Comparison of ENCODE assay signal across 8 cellular contexts in the genomic region with DNA sequence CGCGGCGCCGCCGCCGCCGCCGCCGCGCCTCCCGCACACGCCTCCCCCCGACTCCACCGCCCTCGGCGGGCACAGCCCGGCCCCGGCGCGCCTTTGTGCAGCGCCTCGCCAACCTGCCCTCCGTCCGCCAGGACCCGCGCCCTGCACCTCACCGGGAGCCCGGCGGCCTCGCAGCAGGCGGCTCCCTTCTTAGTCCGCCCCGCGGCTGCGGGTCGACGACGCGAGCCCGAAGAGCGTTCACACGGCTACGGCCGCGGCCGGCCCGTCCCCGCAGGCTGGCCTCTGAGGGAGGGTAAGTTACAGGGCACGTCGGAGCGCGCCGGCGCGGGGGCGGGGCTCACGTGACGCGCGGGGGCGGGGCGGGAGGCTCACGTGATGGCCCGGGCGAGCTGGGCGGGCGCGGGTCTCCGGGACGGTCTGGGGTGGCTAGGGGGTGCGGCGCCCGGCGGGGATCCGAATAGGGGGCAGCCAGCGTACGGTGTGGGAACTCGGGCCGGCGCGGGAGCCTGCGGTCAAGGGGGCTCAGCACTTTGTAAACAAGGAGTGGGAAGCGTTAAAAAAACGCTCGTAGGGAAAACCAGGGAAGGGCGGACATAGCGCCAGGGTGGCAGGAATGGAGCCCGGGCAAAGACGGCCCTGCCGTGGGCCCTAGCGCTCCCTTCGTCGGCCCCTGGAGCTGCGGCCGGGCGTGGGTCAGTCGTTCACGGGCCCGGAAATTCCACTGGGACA. TPM values are rescaled to one million over a fixed set of nuclear protein-coding genes. Genes with fewer than 3 reads are reported as not detected.
DNase-seq lines count a peak whose midpoint lies in the region; ATAC-seq and TF ChIP-seq lines count a peak whose summit lies in the region.

A gene with protein sequence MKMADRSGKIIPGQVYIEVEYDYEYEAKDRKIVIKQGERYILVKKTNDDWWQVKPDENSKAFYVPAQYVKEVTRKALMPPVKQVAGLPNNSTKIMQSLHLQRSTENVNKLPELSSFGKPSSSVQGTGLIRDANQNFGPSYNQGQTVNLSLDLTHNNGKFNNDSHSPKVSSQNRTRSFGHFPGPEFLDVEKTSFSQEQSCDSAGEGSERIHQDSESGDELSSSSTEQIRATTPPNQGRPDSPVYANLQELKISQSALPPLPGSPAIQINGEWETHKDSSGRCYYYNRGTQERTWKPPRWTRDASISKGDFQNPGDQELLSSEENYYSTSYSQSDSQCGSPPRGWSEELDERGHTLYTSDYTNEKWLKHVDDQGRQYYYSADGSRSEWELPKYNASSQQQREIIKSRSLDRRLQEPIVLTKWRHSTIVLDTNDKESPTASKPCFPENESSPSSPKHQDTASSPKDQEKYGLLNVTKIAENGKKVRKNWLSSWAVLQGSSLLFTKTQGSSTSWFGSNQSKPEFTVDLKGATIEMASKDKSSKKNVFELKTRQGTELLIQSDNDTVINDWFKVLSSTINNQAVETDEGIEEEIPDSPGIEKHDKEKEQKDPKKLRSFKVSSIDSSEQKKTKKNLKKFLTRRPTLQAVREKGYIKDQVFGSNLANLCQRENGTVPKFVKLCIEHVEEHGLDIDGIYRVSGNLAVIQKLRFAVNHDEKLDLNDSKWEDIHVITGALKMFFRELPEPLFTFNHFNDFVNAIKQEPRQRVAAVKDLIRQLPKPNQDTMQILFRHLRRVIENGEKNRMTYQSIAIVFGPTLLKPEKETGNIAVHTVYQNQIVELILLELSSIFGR (minus strand): TSS at position 301 of the 729 bp plus-strand sequence. CDS start 19,976 bp downstream, outside the sequence.

- peaks cover 36% of the 10 kb centered on the region for H3K4me1 ChIP-seq in mammary epithelial cell (ENCODE audit: insufficient read depth, low read length)

- peak within 1 kb of the TSS; percentile 89 for H3K9ac ChIP-seq in mammary epithelial cell (ENCODE audit: insufficient read depth, low read length)

- H3K79me2 ChIP-seq in mammary epithelial cell (ENCODE audit: insufficient read depth, low read length): peaks cover 54% of the 10 kb centered on the region

- no peaks in the 10 kb centered on the region for H3K27me3 ChIP-seq in mammary epithelial cell (ENCODE audit: insufficient read depth, low read length)

- H2AFZ ChIP-seq in mammary epithelial cell (ENCODE audit: low read depth, low read length): peak within 1 kb of the TSS; percentile 86

- dilution Hi-C loops in mammary epithelial cell (cut with HindIII; ENCODE audit: low sequenced_read_pairs): no loop called here

- no TSS peak for BruUV-seq in mammary epithelial cell (replicated peaks; lab: Mats Ljungman, UMichigan)

- H3K4me3 ChIP-seq in mammary epithelial cell (replicated peaks in 1 of 3; ENCODE audit: insufficient read depth in 1 of 3, low read depth in 2 of 3, low read length in 3 of 3) (peak within 1 kb of the TSS; percentile 54 to 92 (median 56)), skin epidermis (peak within 1 kb of the TSS; percentile 56 to 96 (median 77))

- H3K4me2 ChIP-seq in mammary epithelial cell (ENCODE audit: insufficient read depth, low read depth, low read length): peak within 1 kb of the TSS; percentile 98

- intact Hi-C loops in mammary epithelial cell (cut with micrococcal nuclease): loop anchor here (1.0 to 5.0 kb wide), 6 partner anchors 12 to 76 kb away; no protein-coding TSS in a partner anchor

- H3K27ac ChIP-seq in VCaP (peak within 1 kb of the TSS; percentile 89), mammary epithelial cell (ENCODE audit: insufficient read depth, low read depth, low read length) (peak within 1 kb of the TSS; percentile 85), skin epidermis (peak within 1 kb of the TSS; percentile 77 to 97 (median 92))

- H3K36me3 ChIP-seq in mammary epithelial cell (ENCODE audit: insufficient read depth, low read length): no peaks in the 10 kb centered on the region

- DNase-seq in NCI-H187 (lab: John Stamatoyannopoulos, UW): peak; percentile 22 to 65
- DNase-seq in NCI-H187 treated with DMSO at 0.1 percent for 48 hours (lab: John Stamatoyannopoulos, UW): no peak
- DNase-seq in NCI-H146 (lab: John Stamatoyannopoulos, UW): peak; percentile 86
- DNase-seq in mammary epithelial cell: peak; percentile 82
- DNase-seq in iPS-NIHi11 (ENCODE audit: low spot score): peak; percentile 89

- no peaks in the 10 kb centered on the region for H4K20me1 ChIP-seq in mammary epithelial cell (ENCODE audit: insufficient read depth, low read length)

- CTCF ChIA-PET in mammary epithelial cell (lab: Charles Lee; ENCODE audit: low non-redundant PET): no interaction called here

- no peaks in the 10 kb centered on the region for H3K9me3 ChIP-seq in mammary epithelial cell (replicated peaks; ENCODE audit: insufficient read depth, low read length)

- in situ Hi-C loops in mammary epithelial cell (cut with MboI; ENCODE audit: low sequenced_read_pairs in 2 of 2): no loop called here

- peak; percentile 80 for ATAC-seq in HG02763 (IDR thresholded peaks at IDR 0.05; ENCODE audit: unreplicated experiment)

- 2% methylated on average over 35 of the region's 99 CpGs for WGBS in mammary epithelial cell (ENCODE audit: low coverage, missing lambda C conversion rate)

- TF ChIP-seq CTCF in VCaP (conservative IDR thresholded peaks at IDR 0.05) (no peak), mammary epithelial cell (conservative IDR thresholded peaks at IDR 0.05 in 1 of 2, IDR thresholded peaks at IDR 0.05 in 1 of 2; ENCODE audit: extremely low read depth in 1 of 2, insufficient read depth in 1 of 2, low read depth in 1 of 2, low read length in 2 of 2) (no peak)

RNA-seq across cellular contexts. Expression of the gene that starts here (rescaled TPM):
- 10 to 100 TPM; 26.0 to 38.8 TPM for total RNA-seq in mammary epithelial cell
- 10.3 TPM for polyA plus RNA-seq in mammary epithelial cell
- polyA minus RNA-seq in mammary epithelial cell: 20.9 TPM
